Comparison of ENCODE assay signal across 20 cellular contexts in the genomic region with DNA sequence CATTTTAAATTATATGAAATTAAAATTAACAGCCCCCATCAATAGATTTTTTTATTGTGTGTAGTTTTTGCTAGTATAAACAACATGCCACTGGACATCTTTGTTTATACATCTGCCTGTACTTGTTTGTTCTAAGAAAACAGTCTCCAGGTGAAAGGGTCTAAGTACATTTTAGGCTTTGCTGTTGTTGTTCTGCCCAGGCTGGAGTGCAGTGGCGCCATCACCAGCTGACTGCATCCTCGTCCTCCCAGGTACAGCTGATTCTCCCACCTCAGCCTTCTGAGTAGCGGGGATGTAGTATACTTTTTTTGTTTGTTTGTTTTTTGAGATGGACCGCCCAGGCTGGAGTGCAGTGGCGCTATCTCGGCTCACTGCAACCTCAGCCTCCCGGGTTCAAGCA.
"Had no signal": no experiment of that assay in that cellular context is flagged by ENCODE, and none has a peak within 500 bp of the region (broad histone marks: within the 10 kb centered on the region; RNA-seq: fewer than 3 reads in every experiment).

No MANE protein-coding gene starts in this region.

- H3K27me3 ChIP-seq: breast epithelium, esophagus muscularis mucosa, suprapubic skin, tibial artery had no signal

- H3K9me3 ChIP-seq: breast epithelium, esophagus muscularis mucosa, left ventricle myocardium inferior, mucosa of descending colon, suprapubic skin, tibial artery had no signal

- H3K4me1 Mint-ChIP-seq: activated T-helper 17 cell treated with anti-CD3 and anti-CD28 coated beads, Interleukin-2, amount 50 U/mL, for 72 hours had no signal

- H3K4me3 Mint-ChIP-seq: activated CD8-positive, alpha-beta T cell treated with anti-CD3 and anti-CD28 coated beads for 36 hours; activated T-cell treated with anti-CD3 and anti-CD28 coated beads, Interleukin-2, amount 50 U/mL, for 4 hours; activated T-helper 17 cell treated with anti-CD3 and anti-CD28 coated beads, Interleukin-2, amount 50 U/mL, for 72 hours; natural killer cell treated with Interleukin-12 subunit alpha and Interleukin-12 subunit beta and Interleukin-15 and Interleukin-18, amount 100 ng/mL, for 72 hours had no signal

- H3K27ac ChIP-seq: breast epithelium, esophagus muscularis mucosa, left ventricle myocardium inferior, suprapubic skin, tibial artery had no signal

- H3K36me3 ChIP-seq: breast epithelium had no signal

- H3K27me3 Mint-ChIP-seq: activated CD8-positive, alpha-beta T cell treated with anti-CD3 and anti-CD28 coated beads for 36 hours; activated T-helper 17 cell treated with anti-CD3 and anti-CD28 coated beads, Interleukin-2, amount 50 U/mL, for 72 hours; natural killer cell treated with Interleukin-12 subunit alpha and Interleukin-12 subunit beta and Interleukin-15 and Interleukin-18, amount 100 ng/mL, for 72 hours had no signal

- H3K27ac Mint-ChIP-seq: activated CD8-positive, alpha-beta T cell treated with anti-CD3 and anti-CD28 coated beads for 36 hours; activated T-helper 17 cell treated with anti-CD3 and anti-CD28 coated beads, Interleukin-2, amount 50 U/mL, for 72 hours; natural killer cell treated with Interleukin-12 subunit alpha and Interleukin-12 subunit beta and Interleukin-15 and Interleukin-18, amount 100 ng/mL, for 72 hours had no signal

- DNase-seq: activated CD4-positive, alpha-beta T cell treated with anti-CD3 and anti-CD28 coated beads, Interleukin-2, amount 50 U/mL, for 1 hour; activated CD4-positive, CD25-positive, alpha-beta regulatory T cell treated with anti-CD3 and anti-CD28 coated beads, Interleukin-2, amount 50 U/mL, for 72 hours; activated CD8-positive, alpha-beta T cell treated with anti-CD3 and anti-CD28 coated beads for 36 hours; activated gamma-delta T cell treated with Interleukin-2 at 50 U/mL for 16 hours; activated naive CD4-positive, alpha-beta T cell treated with anti-CD3 and anti-CD28 coated beads, Interleukin-2, amount 50 U/mL, for 16 hours; activated T-cell treated with anti-CD3 and anti-CD28 coated beads, Interleukin-2, amount 50 U/mL, for 4 hours; central memory CD4-positive, alpha-beta T cell; foreskin melanocyte; left ventricle myocardium inferior; mesendoderm; mucosa of descending colon; right cardiac atrium; stimulated activated naive CD4-positive, alpha-beta T cell; tibial artery had no signal

- H3K36me3 Mint-ChIP-seq: natural killer cell treated with Interleukin-12 subunit alpha and Interleukin-12 subunit beta and Interleukin-15 and Interleukin-18, amount 100 ng/mL, for 72 hours had no signal

- H3K9me3 Mint-ChIP-seq: activated CD8-positive, alpha-beta T cell treated with anti-CD3 and anti-CD28 coated beads for 36 hours; activated T-cell treated with anti-CD3 and anti-CD28 coated beads, Interleukin-2, amount 50 U/mL, for 4 hours; activated T-helper 17 cell treated with anti-CD3 and anti-CD28 coated beads, Interleukin-2, amount 50 U/mL, for 72 hours; natural killer cell treated with Interleukin-12 subunit alpha and Interleukin-12 subunit beta and Interleukin-15 and Interleukin-18, amount 100 ng/mL, for 72 hours had no signal

- H3K4me3 ChIP-seq: breast epithelium, esophagus muscularis mucosa, left ventricle myocardium inferior, lung, mucosa of descending colon, suprapubic skin, tibial artery had no signal

- H3K4me1 ChIP-seq: breast epithelium, esophagus muscularis mucosa, left ventricle myocardium inferior, suprapubic skin, tibial artery had no signal

- ATAC-seq: activated CD8-positive, alpha-beta T cell treated with anti-CD3 and anti-CD28 coated beads for 36 hours; activated T-cell treated with anti-CD3 and anti-CD28 coated beads, Interleukin-2, amount 50 U/mL, for 4 hours; activated T-helper 17 cell treated with anti-CD3 and anti-CD28 coated beads, Interleukin-2, amount 50 U/mL, for 72 hours; mucosa of descending colon; natural killer cell treated with Interleukin-12 subunit alpha and Interleukin-12 subunit beta and Interleukin-15 and Interleukin-18, amount 100 ng/mL, for 72 hours; right cardiac atrium had no signal
